16 cellular contexts compared by ENCODE assay signal in genomic region chr7:132437730-132438129, GRCh38.
DNase-seq lines count a peak whose midpoint lies in the region; ATAC-seq and TF ChIP-seq lines count a peak whose summit lies in the region.
"Had no signal": no experiment of that assay in that cellular context is flagged by ENCODE, and none has a peak within 500 bp of the region (broad histone marks: within the 10 kb centered on the region; RNA-seq: fewer than 3 reads in every experiment).

No MANE protein-coding gene starts in this region.

- H3K4me3 ChIP-seq in BLaER1 treated with 17β-estradiol and CSF1 and Interleukin-3, amounts not matched to agents 10 nM and 100 nM: no peak overlapping the region
- H3K4me3 ChIP-seq: spleen had no signal

- H3K9ac ChIP-seq in BLaER1 treated with 17β-estradiol and CSF1 and Interleukin-3, amounts not matched to agents 10 nM and 100 nM: 0 out of 22 replicates have a peak overlapping the region, but pooled peaks of 1 of the 11 experiments have one; percentile 22

- no peaks in the 10 kb centered on the region for H4K20me1 ChIP-seq in BLaER1 treated with 17β-estradiol and CSF1 and Interleukin-3, amounts not matched to agents 10 nM and 100 nM

- peak overlapping the region; percentile 50 for H3K27ac Mint-ChIP-seq in activated CD4-positive, alpha-beta memory T cell treated with anti-CD3 and anti-CD28 coated beads, Interleukin-2, amount 10 ng/mL, durations not matched to agents 7 days and 5 days
- no peak overlapping the region for H3K27ac Mint-ChIP-seq in endothelial cell (ENCODE audit: unreplicated experiment)
- H3K27ac Mint-ChIP-seq: activated B cell treated with CpG ODN at 0.5 μM for 24 hours, nephron had no signal

- intact Hi-C loops in left ventricle myocardium superior (cut with micrococcal nuclease): no loop called here

- peaks cover 6% of the 10 kb centered on the region for H3K36me3 Mint-ChIP-seq in activated CD4-positive, alpha-beta memory T cell treated with anti-CD3 and anti-CD28 coated beads, Interleukin-2, amount 10 ng/mL, durations not matched to agents 7 days and 5 days (ENCODE audit: low read depth)
- no peaks in the 10 kb centered on the region for H3K36me3 Mint-ChIP-seq in endothelial cell (ENCODE audit: low read depth, unreplicated experiment)

- H3K4me1 Mint-ChIP-seq in activated CD4-positive, alpha-beta memory T cell treated with anti-CD3 and anti-CD28 coated beads, Interleukin-2, amount 10 ng/mL, durations not matched to agents 7 days and 5 days: peaks cover 79% of the 10 kb centered on the region
- peaks cover 7% of the 10 kb centered on the region for H3K4me1 Mint-ChIP-seq in endothelial cell (ENCODE audit: unreplicated experiment)
- H3K4me1 Mint-ChIP-seq: activated B cell treated with CpG ODN at 0.5 μM for 24 hours had no signal

- H3K27me3 ChIP-seq in BLaER1 treated with 17β-estradiol and CSF1 and Interleukin-3, amounts not matched to agents 10 nM and 100 nM: no peaks in the 10 kb centered on the region

- CTCF ChIA-PET in activated CD4-positive, alpha-beta memory T cell treated with anti-CD3 and anti-CD28 coated beads, Interleukin-2, amount 10 ng/mL, durations not matched to agents 7 days and 5 days (lab: Charles Lee): interaction anchor here (0.8 to 1.7 kb wide), 3 partner anchors 13 to 143 kb away, joined by 4 to 8 read pairs (median 5); no protein-coding TSS in a partner anchor

- POLR2A ChIA-PET in activated CD4-positive, alpha-beta memory T cell treated with anti-CD3 and anti-CD28 coated beads, Interleukin-2, amount 10 ng/mL, durations not matched to agents 7 days and 5 days (lab: Charles Lee): interaction anchor here (1.3 to 4.4 kb wide), 3 partner anchors 12 to 25 kb away, joined by 4 to 24 read pairs (median 4); no protein-coding TSS in a partner anchor

- DNase-seq in DMS79 (lab: John Stamatoyannopoulos, UW) (peak; percentile 23), left ventricle myocardium superior (peak; percentile 52), occipital lobe (lab: John Stamatoyannopoulos, UW) (no peak), AG08395 (ENCODE audit: low spot score) (no peak), endothelial cell (ENCODE audit: low spot score) (no peak)
- DNase-seq in activated CD4-positive, alpha-beta memory T cell treated with anti-CD3 and anti-CD28 coated beads, Interleukin-2, amount 10 ng/mL, durations not matched to agents 7 days and 5 days: peak; percentile 74
- DNase-seq: activated B cell treated with CpG ODN at 0.5 μM for 24 hours; aorta; H9; spleen; stimulated activated CD8-positive, alpha-beta memory T cell treated with anti-CD3 and anti-CD28 coated beads, Interleukin-4, amount 100 ng/mL, for 48 hours had no signal

- no peaks in the 10 kb centered on the region for H3K9me3 Mint-ChIP-seq in activated CD4-positive, alpha-beta memory T cell treated with anti-CD3 and anti-CD28 coated beads, Interleukin-2, amount 10 ng/mL, durations not matched to agents 7 days and 5 days
- no peaks in the 10 kb centered on the region for H3K9me3 Mint-ChIP-seq in endothelial cell (ENCODE audit: unreplicated experiment)
- H3K9me3 Mint-ChIP-seq: activated B cell treated with CpG ODN at 0.5 μM for 24 hours, H9, nephron had no signal

- H3K4me1 ChIP-seq in BLaER1 treated with 17β-estradiol and CSF1 and Interleukin-3, amounts not matched to agents 10 nM and 100 nM: peaks cover 56 to 90% (median 76%) of the 10 kb centered on the region in 10 experiments

- H3K27ac ChIP-seq in BLaER1 treated with 17β-estradiol and CSF1 and Interleukin-3, amounts not matched to agents 10 nM and 100 nM: peak overlapping the region in 2 of 11 experiments; percentile 10 to 20; a peak in 2 of 22 replicates
- H3K27ac ChIP-seq: epithelial cell of prostate, spleen had no signal

- H3K36me3 ChIP-seq in BLaER1 treated with 17β-estradiol and CSF1 and Interleukin-3, amounts not matched to agents 10 nM and 100 nM: no peaks in the 10 kb centered on the region
- H3K36me3 ChIP-seq: spleen had no signal

- TF ChIP-seq CTCF in endothelial cell (IDR thresholded peaks at IDR 0.05; ENCODE audit: unreplicated experiment): no peak

- peaks cover 0 to 7% (median 0%) of the 10 kb centered on the region in 11 experiments; a peak in 4 of 22 replicates for H3K9me3 ChIP-seq in BLaER1 treated with 17β-estradiol and CSF1 and Interleukin-3, amounts not matched to agents 10 nM and 100 nM (replicated peaks in 1 of 11)
- H3K9me3 ChIP-seq: spleen had no signal

- H3K4me3 Mint-ChIP-seq in activated CD4-positive, alpha-beta memory T cell treated with anti-CD3 and anti-CD28 coated beads, Interleukin-2, amount 10 ng/mL, durations not matched to agents 7 days and 5 days: peak overlapping the region; percentile 0
- no peak overlapping the region for H3K4me3 Mint-ChIP-seq in endothelial cell (ENCODE audit: unreplicated experiment)
- H3K4me3 Mint-ChIP-seq: activated B cell treated with CpG ODN at 0.5 μM for 24 hours, H9, nephron had no signal

- ATAC-seq in left ventricle myocardium superior (peak; percentile 57), GM19324 (IDR thresholded peaks at IDR 0.05; ENCODE audit: low FRiP score, unreplicated experiment) (no peak)
- ATAC-seq: Panc1 had no signal

- peaks cover 11% of the 10 kb centered on the region for H3K27me3 Mint-ChIP-seq in activated CD4-positive, alpha-beta memory T cell treated with anti-CD3 and anti-CD28 coated beads, Interleukin-2, amount 10 ng/mL, durations not matched to agents 7 days and 5 days
- peaks cover 2% of the 10 kb centered on the region for H3K27me3 Mint-ChIP-seq in endothelial cell (ENCODE audit: unreplicated experiment)

- peak overlapping the region; percentile 65 to 93 (median 90) for H3K4me2 ChIP-seq in BLaER1 treated with 17β-estradiol and CSF1 and Interleukin-3, amounts not matched to agents 10 nM and 100 nM

Comparison
In these comparisons a context has a peak if more than half of its experiments do, and no peak if none do; other contexts are left out.
1. DNase-seq: peak in DMS79 (single experiment), activated CD4-positive, alpha-beta memory T cell treated with anti-CD3 and anti-CD28 coated beads, Interleukin-2, amount 10 ng/mL, durations not matched to agents 7 days and 5 days (single experiment) and left ventricle myocardium superior (single experiment); none in occipital lobe (single experiment), AG08395 (single experiment) and endothelial cell (single experiment).